Comparison of ENCODE assay signal across 8 cellular contexts in genomic region chr9:22008662-22009562, GRCh38. TPM values are rescaled to one million over a fixed set of nuclear protein-coding genes. Genes with fewer than 3 reads are reported as not detected.
DNase-seq lines count a peak whose midpoint lies in the region; ATAC-seq and TF ChIP-seq lines count a peak whose summit lies in the region.

TSS of gene CDKN2B (minus strand) at chr9:22009305. CDS start at chr9:22008953, 352 bp downstream.

- peak within 1 kb of the TSS; percentile 70 for H3K9ac ChIP-seq in HCT116 (ENCODE audit: low read length)

- H3K4me3 ChIP-seq in HCT116 (replicated peaks in 1 of 2; ENCODE audit: low read depth in 1 of 2, low read length in 2 of 2) (peak within 1 kb of the TSS; percentile 71 to 80), body of pancreas (peak within 1 kb of the TSS; percentile 17 to 81), iPS DF 6.9 (ENCODE audit: low read length) (peak within 1 kb of the TSS; percentile 57; the same call in 1 of the 2 replicates), retinal pigment epithelial cell (ENCODE audit: low read length) (peak within 1 kb of the TSS; percentile 74)

- no TSS peak for BruUV-seq in HCT116 (replicated peaks; lab: Mats Ljungman, UMichigan)

- peaks cover 7% of the 10 kb centered on the region; the same call in 1 of the 2 replicates for H3K79me2 ChIP-seq in HCT116 (ENCODE audit: insufficient read depth, low read length)

- peak; percentile 77 for TF ChIP-seq RAD21 in HCT116 (IDR thresholded peaks at IDR 0.05; ENCODE audit: low read depth)

- peak within 1 kb of the TSS; percentile 99 for H3K4me2 ChIP-seq in HCT116 (ENCODE audit: low read length)

- no peaks in the 10 kb centered on the region for H3K9me2 ChIP-seq in HCT116 (ENCODE audit: insufficient read depth)

- intact Hi-C loops in HCT116 (cut with micrococcal nuclease) = loop anchor here (1.0 to 5.0 kb wide), 6 partner anchors 33 to 228 kb away; no protein-coding TSS in a partner anchor
- intact Hi-C loops in body of pancreas (cut with DNase I) = no loop called here

- WGBS in body of pancreas, 2 donors = 1% methylated on average over 63 to 87 of the region's 91 CpGs
- WGBS in iPS DF 6.9 (ENCODE audit: insufficient coverage, insufficient read length) = no CpG with 5 or more reads among the region's 91 CpGs

- H2AFZ ChIP-seq in HCT116 (ENCODE audit: low read depth, low read length, poor library complexity, severe bottlenecking) = peak within 1 kb of the TSS; percentile 60

- peak within 1 kb of the TSS; percentile 61 for H3K27ac ChIP-seq in HCT116 (ENCODE audit: low read depth, low read length)
- H3K27ac ChIP-seq in body of pancreas = peak within 1 kb of the TSS; percentile 80 to 94 (median 88)
- H3K27ac ChIP-seq in iPS DF 6.9 (ENCODE audit: low read length) = no peak within 1 kb of the TSS

- H3K27me3 ChIP-seq in HCT116 (ENCODE audit: insufficient read depth, low read length) (no peaks in the 10 kb centered on the region), body of pancreas (peaks cover 0 to 7% of the 10 kb centered on the region in 2 donors), iPS DF 6.9 (ENCODE audit: control insufficient read depth, insufficient read depth, low read length) (peaks cover 19% of the 10 kb centered on the region; the same call in 1 of the 2 replicates)

- CTCF ChIA-PET in GM10248 (lab: Yijun Ruan, JAX) (interaction anchor here (0.6 to 8.8 kb wide), 50 partner anchors 9 to 730 kb away, joined by 3 to 142 read pairs (median 6); partner anchors contain the start of genes CDKN2A and CDKN2B-AS1), HCT116 (lab: Charles Lee) (interaction anchor here (0.8 to 3.1 kb wide), 37 partner anchors 9 to 826 kb away, joined by 3 to 41 read pairs (median 5); partner anchors contain the start of genes CDKN2A and CDKN2B-AS1)

- POLR2A ChIA-PET in GM10248 (lab: Yijun Ruan, JAX) (interaction anchor here (0.9 kb wide), 1 partner anchor 14 kb away, joined by 3 read pairs; the partner anchor contains the start of genes CDKN2A and CDKN2B-AS1), HCT116 (lab: Charles Lee) (interaction anchor here (0.7 to 2.1 kb wide), 27 partner anchors 9 to 329 kb away, joined by 3 to 10 read pairs (median 3); partner anchors contain the start of genes CDKN2A and CDKN2B-AS1)

- no peaks in the 10 kb centered on the region for H3K9me3 ChIP-seq in HCT116 (ENCODE audit: control insufficient read depth in 1 of 2, insufficient read depth in 1 of 2, low read depth in 1 of 2, low read length in 2 of 2)
- no peaks in the 10 kb centered on the region for H3K9me3 ChIP-seq in body of pancreas
- no peaks in the 10 kb centered on the region for H3K9me3 ChIP-seq in iPS DF 6.9 (ENCODE audit: control insufficient read depth, insufficient read depth, low read length)

- H3K36me3 ChIP-seq in HCT116 (ENCODE audit: control insufficient read depth in 1 of 2, insufficient read depth in 2 of 2, low read length in 2 of 2) (no peaks in the 10 kb centered on the region), body of pancreas (replicated peaks in 1 of 2; ENCODE audit: insufficient read depth in 1 of 2, low read depth in 2 of 2) (no peaks in the 10 kb centered on the region), iPS DF 6.9 (ENCODE audit: control insufficient read depth, insufficient read depth, low read length) (no peaks in the 10 kb centered on the region)

- DNase-seq in GM10248 (ENCODE audit: extremely low spot score) (peak; percentile 91), HCT116 (ENCODE audit: low read depth, low spot score) (peak; percentile 80), NCI-H1048 (lab: John Stamatoyannopoulos, UW) (peak; percentile 88), T-helper 1 cell (peak; percentile 41 to 80 (median 56)), body of pancreas (peak; percentile 94 to 97 (median 96)), iPS DF 6.9 (ENCODE audit: low read depth, low spot score) (no peak), retinal pigment epithelial cell (ENCODE audit: low read depth) (peak; percentile 85), Kasumi-1 (lab: John Stamatoyannopoulos, UW) (no peak)

- RAD21 ChIA-PET in HCT116 (lab: Charles Lee; ENCODE audit: low non-redundant PET in 1 of 2, low total read pairs in 2 of 2, uncharacterized antibody in 2 of 2, unreplicated experiment in 2 of 2) = interaction anchor here (0.7 to 1.8 kb wide), 6 partner anchors 31 to 235 kb away, joined by 3 to 6 read pairs (median 4); no protein-coding TSS in a partner anchor

- H3K4me1 ChIP-seq in HCT116 (ENCODE audit: control insufficient read depth in 1 of 2, insufficient read depth in 2 of 2, low read length in 2 of 2) = peaks cover 5 to 6% of the 10 kb centered on the region in 2 experiments; a peak in 3 of 4 replicates
- peaks cover 11% of the 10 kb centered on the region for H3K4me1 ChIP-seq in body of pancreas
- no peaks in the 10 kb centered on the region for H3K4me1 ChIP-seq in iPS DF 6.9 (ENCODE audit: control insufficient read depth, insufficient read depth, low read length)

- TF ChIP-seq CTCF in GM10248 (IDR thresholded peaks at IDR 0.05; ENCODE audit: control extremely low read depth, extremely low read depth, low read depth, missing control alignments) = peak; percentile 91
- TF ChIP-seq CTCF in HCT116 (IDR thresholded peaks at IDR 0.05 in 2 of 3, conservative IDR thresholded peaks at IDR 0.05 in 1 of 3; ENCODE audit: borderline replicate concordance in 1 of 3, insufficient read depth in 1 of 3, low read depth in 2 of 3, low read length in 2 of 3) = peak; percentile 82 to 98 (median 90)
- TF ChIP-seq CTCF in body of pancreas (IDR thresholded peaks at IDR 0.05) = peak; percentile 81 to 94 (median 87)
- TF ChIP-seq CTCF in retinal pigment epithelial cell (conservative IDR thresholded peaks at IDR 0.05; ENCODE audit: low read depth, low read length) = peak; percentile 75

- H4K20me1 ChIP-seq in HCT116 (ENCODE audit: insufficient read depth) = no peaks in the 10 kb centered on the region

- TF ChIP-seq POLR2A in HCT116 (IDR thresholded peaks at IDR 0.05; ENCODE audit: borderline replicate concordance, extremely low read depth, insufficient read depth, insufficient read length) (peak; percentile 65), body of pancreas (IDR thresholded peaks at IDR 0.05) (peak; percentile 63 to 87 (median 78))

- ATAC-seq in HCT116 = peak; percentile 89
- peak; percentile 96 for ATAC-seq in body of pancreas

TF ChIP-seq in HCT116, 20 proteins besides CTCF, POLR2A, EP300 and RAD21 (continues in another document):
- TF ChIP-seq ZBTB33 (IDR thresholded peaks at IDR 0.05; ENCODE audit: extremely low read depth, insufficient replicate concordance, low read length) (no peak), ZNF274 (IDR thresholded peaks at IDR 0.05; ENCODE audit: low read depth, low read length) (no peak), REST (IDR thresholded peaks at IDR 0.05; ENCODE audit: low read depth) (no peak), CEBPB (IDR thresholded peaks at IDR 0.05; ENCODE audit: low read depth) (no peak), MAX (IDR thresholded peaks at IDR 0.05) (peak; percentile 66), ATF3 (IDR thresholded peaks at IDR 0.05) (no peak; the same call in 1 of the 2 replicates), SRF (IDR thresholded peaks at IDR 0.05; ENCODE audit: low read depth) (no peak; the same call in 1 of the 2 replicates), SIN3A (IDR thresholded peaks at IDR 0.05; ENCODE audit: low read depth) (peak; percentile 63)

RNA-seq across cellular contexts. Expression of gene CDKN2B, which starts in this region (rescaled TPM):
- total RNA-seq in HCT116 (2021; ENCODE audit: unreplicated experiment) (9.8 TPM), body of pancreas (1 to 10 TPM; 6.0 to 9.6 TPM)
- polyA plus RNA-seq in HCT116 (2012) = 6.4 and 8.4 TPM in 2 replicates

Comparison
In these comparisons a context has a peak if more than half of its experiments do, and no peak if none do; other contexts are left out.
1. DNase-seq: peak in GM10248 (single experiment), HCT116 (single experiment), NCI-H1048 (single experiment), T-helper 1 cell (5 of 5), body of pancreas (4 of 4) and retinal pigment epithelial cell (single experiment); none in iPS DF 6.9 (single experiment) and Kasumi-1 (0 of 2).
2. Peak in every context shown above with its lines, with median percentiles within 50 percentile points of each other: CTCF ChIP-seq and H3K4me3 ChIP-seq.